ENCODE assay signal across 37 cellular contexts in genomic region chr1:68045511-68046180, GRCh38. TPM values are rescaled to one million over a fixed set of nuclear protein-coding genes. Genes with fewer than 3 reads are reported as not detected.
"Had no signal": no experiment of that assay in that cellular context is flagged by ENCODE, and none has a peak within 500 bp of the region (broad histone marks: within the 10 kb centered on the region; RNA-seq: fewer than 3 reads in every experiment).

No MANE protein-coding gene starts in this region.

- H3K9me3 ChIP-seq: adrenal gland, body of pancreas, breast epithelium had no signal

- H3K36me3 Mint-ChIP-seq: activated CD4-positive, alpha-beta memory T cell treated with anti-CD3 and anti-CD28 coated beads for 36 hours; activated naive CD8-positive, alpha-beta T cell treated with anti-CD3 and anti-CD28 coated beads for 36 hours had no signal

- H3K27ac Mint-ChIP-seq: activated B cell treated with CpG ODN at 0.5 μM for 24 hours; activated CD4-positive, alpha-beta memory T cell treated with anti-CD3 and anti-CD28 coated beads for 36 hours; activated CD4-positive, alpha-beta T cell treated with anti-CD3 and anti-CD28 coated beads, Interleukin-2, amount 10 ng/mL, durations not matched to agents 24 days and 14 days; activated CD8-positive, alpha-beta T cell treated with anti-CD3 and anti-CD28 coated beads for 36 hours; activated naive CD4-positive, alpha-beta T cell treated with anti-CD3 and anti-CD28 coated beads for 36 hours; activated naive CD4-positive, alpha-beta T cell treated with anti-CD3 and anti-CD28 coated beads, Interleukin-2, amount 50 U/mL, for 72 hours; activated naive CD8-positive, alpha-beta T cell treated with anti-CD3 and anti-CD28 coated beads for 36 hours; activated T-cell treated with anti-CD3 and anti-CD28 coated beads, Interleukin-2, amount 50 U/mL, for 72 hours; activated T-helper 1 cell treated with anti-CD3 and anti-CD28 coated beads, Interleukin-12 subunit alpha, Interleukin-12 subunit beta, Interleukin-2, Interleukin-4 antibody, amounts not matched to agents 30 ng/mL and 10 ng/mL and 1 ng/mL, durations not matched to agents 14 hours and 24 hours and 36 hours; activated T-helper 17 cell treated with anti-CD3 and anti-CD28 coated beads, Interleukin-2, amount 50 U/mL, for 72 hours; T-helper 1 cell treated with Interleukin-12 subunit alpha and Interleukin-12 subunit beta and Interleukin-4 antibody, amounts not matched to agents 30 μg/mL and 1 μg/mL, for 36 hours; T-helper 2 cell treated with Interferon-gamma antibody and Interleukin-4, amounts not matched to agents 5 μg/mL and 100 μg/mL, for 36 hours had no signal

- H3K27me3 ChIP-seq: adrenal gland, body of pancreas, brain microvascular endothelial cell, breast epithelium had no signal

- H3K4me3 ChIP-seq: adrenal gland, body of pancreas, breast epithelium had no signal

- H3K36me3 ChIP-seq: adrenal gland, brain microvascular endothelial cell, breast epithelium had no signal

- H3K9me3 Mint-ChIP-seq: activated CD4-positive, alpha-beta memory T cell treated with anti-CD3 and anti-CD28 coated beads for 36 hours; activated CD4-positive, alpha-beta T cell treated with anti-CD3 and anti-CD28 coated beads, Interleukin-2, amount 10 ng/mL, durations not matched to agents 24 days and 14 days; activated CD8-positive, alpha-beta T cell treated with anti-CD3 and anti-CD28 coated beads for 36 hours; activated naive CD8-positive, alpha-beta T cell treated with anti-CD3 and anti-CD28 coated beads for 36 hours; activated T-cell treated with anti-CD3 and anti-CD28 coated beads, Interleukin-2, amount 50 U/mL, for 4 hours; activated T-helper 1 cell treated with anti-CD3 and anti-CD28 coated beads, Interleukin-12 subunit alpha, Interleukin-12 subunit beta, Interleukin-2, Interleukin-4 antibody, amounts not matched to agents 30 ng/mL and 10 ng/mL and 1 ng/mL, durations not matched to agents 14 hours and 24 hours and 36 hours; T-helper 1 cell treated with Interleukin-12 subunit alpha and Interleukin-12 subunit beta and Interleukin-4 antibody, amounts not matched to agents 30 μg/mL and 1 μg/mL, for 36 hours; T-helper 2 cell treated with Interferon-gamma antibody and Interleukin-4, amounts not matched to agents 5 μg/mL and 100 μg/mL, for 36 hours had no signal

- H3K4me1 Mint-ChIP-seq: activated B cell treated with CpG ODN at 0.5 μM for 24 hours; activated CD4-positive, alpha-beta T cell treated with anti-CD3 and anti-CD28 coated beads, Interleukin-2, amount 10 ng/mL, durations not matched to agents 24 days and 14 days; activated T-helper 17 cell treated with anti-CD3 and anti-CD28 coated beads, Interleukin-2, amount 50 U/mL, for 72 hours had no signal

- H3K27ac ChIP-seq: adrenal gland, body of pancreas, brain microvascular endothelial cell, breast epithelium, VCaP had no signal

- FAIRE-seq: astrocyte, TTC549 had no signal

- DNase-seq: activated B cell treated with CpG ODN at 0.5 μM for 24 hours; activated CD4-positive, alpha-beta memory T cell treated with anti-CD3 and anti-CD28 coated beads for 36 hours; activated CD4-positive, alpha-beta T cell treated with anti-CD3 and anti-CD28 coated beads for 4 hours; activated CD4-positive, alpha-beta T cell treated with anti-CD3 and anti-CD28 coated beads, Interleukin-2, amount 10 ng/mL, durations not matched to agents 24 days and 14 days; activated CD4-positive, alpha-beta T cell treated with anti-CD3 and anti-CD28 coated beads, Interleukin-2, amount 50 U/mL, for 1 hour; activated CD4-positive, alpha-beta T cell treated with anti-CD3 and anti-CD28 coated beads, Interleukin-2, amount 50 U/mL, for 4 hours; activated CD4-positive, CD25-positive, alpha-beta regulatory T cell treated with anti-CD3 and anti-CD28 coated beads, Interleukin-2, amount 50 U/mL, for 72 hours; activated CD8-positive, alpha-beta memory T cell treated with anti-CD3 and anti-CD28 coated beads, Interleukin-2, amount 50 U/mL, for 4 hours; activated CD8-positive, alpha-beta T cell treated with anti-CD3 and anti-CD28 coated beads for 36 hours; activated effector memory CD4-positive, alpha-beta T cell treated with anti-CD3 and anti-CD28 coated beads, Interleukin-2, amount 50 U/mL, for 16 hours; activated gamma-delta T cell treated with Interleukin-2 at 50 U/mL for 16 hours; activated naive CD4-positive, alpha-beta T cell; activated naive CD4-positive, alpha-beta T cell treated with anti-CD3 and anti-CD28 coated beads for 36 hours; activated naive CD4-positive, alpha-beta T cell treated with anti-CD3 and anti-CD28 coated beads, Interleukin-2, amount 50 U/mL, for 16 hours; activated naive CD8-positive, alpha-beta T cell treated with anti-CD3 and anti-CD28 coated beads for 36 hours; activated T-cell treated with anti-CD3 and anti-CD28 coated beads for 4 hours; activated T-cell treated with anti-CD3 and anti-CD28 coated beads, Interleukin-2, amount 50 U/mL, for 1 hour; activated T-cell treated with anti-CD3 and anti-CD28 coated beads, Interleukin-2, amount 50 U/mL, for 4 hours; activated T-cell treated with anti-CD3 and anti-CD28 coated beads, Interleukin-2, amount 50 U/mL, for 72 hours; adrenal gland; amniotic stem cell; aorta; body of pancreas; brain microvascular endothelial cell; central memory CD4-positive, alpha-beta T cell; T-helper 1 cell; T-helper 2 cell; T-helper 9 cell had no signal

- H3K4me3 Mint-ChIP-seq: activated B cell treated with CpG ODN at 0.5 μM for 24 hours; activated CD4-positive, alpha-beta memory T cell treated with anti-CD3 and anti-CD28 coated beads for 36 hours; activated CD4-positive, alpha-beta T cell treated with anti-CD3 and anti-CD28 coated beads, Interleukin-2, amount 10 ng/mL, durations not matched to agents 24 days and 14 days; activated CD8-positive, alpha-beta T cell treated with anti-CD3 and anti-CD28 coated beads for 36 hours; activated naive CD4-positive, alpha-beta T cell treated with anti-CD3 and anti-CD28 coated beads for 36 hours; activated naive CD8-positive, alpha-beta T cell treated with anti-CD3 and anti-CD28 coated beads for 36 hours; activated T-cell treated with anti-CD3 and anti-CD28 coated beads, Interleukin-2, amount 50 U/mL, for 4 hours; activated T-helper 1 cell treated with anti-CD3 and anti-CD28 coated beads, Interleukin-12 subunit alpha, Interleukin-12 subunit beta, Interleukin-2, Interleukin-4 antibody, amounts not matched to agents 30 ng/mL and 10 ng/mL and 1 ng/mL, durations not matched to agents 14 hours and 24 hours and 36 hours; activated T-helper 17 cell treated with anti-CD3 and anti-CD28 coated beads, Interleukin-2, amount 50 U/mL, for 72 hours; T-helper 1 cell treated with Interleukin-12 subunit alpha and Interleukin-12 subunit beta and Interleukin-4 antibody, amounts not matched to agents 30 μg/mL and 1 μg/mL, for 36 hours; T-helper 2 cell treated with Interferon-gamma antibody and Interleukin-4, amounts not matched to agents 5 μg/mL and 100 μg/mL, for 36 hours had no signal

- ATAC-seq: activated CD8-positive, alpha-beta T cell treated with anti-CD3 and anti-CD28 coated beads for 36 hours; activated naive CD4-positive, alpha-beta T cell treated with anti-CD3 and anti-CD28 coated beads, Interleukin-2, amount 50 U/mL, for 72 hours; activated T-cell treated with anti-CD3 and anti-CD28 coated beads, Interleukin-2, amount 50 U/mL, for 4 hours; activated T-cell treated with anti-CD3 and anti-CD28 coated beads, Interleukin-2, amount 50 U/mL, for 72 hours; activated T-helper 17 cell treated with anti-CD3 and anti-CD28 coated beads, Interleukin-2, amount 50 U/mL, for 72 hours; body of pancreas had no signal

- H3K4me1 ChIP-seq: adrenal gland, body of pancreas, breast epithelium had no signal

RNA-seq across cellular contexts. Expression of gene DIRAS3, which starts 4.8 kb away (rescaled TPM):
- total RNA-seq: activated B cell treated with CpG ODN at 0.5 μM for 24 hours; activated CD4-positive, alpha-beta memory T cell treated with anti-CD3 and anti-CD28 coated beads for 36 hours; activated CD4-positive, alpha-beta T cell treated with anti-CD3 and anti-CD28 coated beads, Interleukin-2, amount 10 ng/mL, durations not matched to agents 24 days and 14 days; activated naive CD4-positive, alpha-beta T cell treated with anti-CD3 and anti-CD28 coated beads for 36 hours; activated naive CD4-positive, alpha-beta T cell treated with anti-CD3 and anti-CD28 coated beads, Interleukin-2, amount 50 U/mL, for 72 hours; activated T-cell treated with anti-CD3 and anti-CD28 coated beads, Interleukin-2, amount 50 U/mL, for 4 hours; activated T-helper 1 cell treated with anti-CD3 and anti-CD28 coated beads, Interleukin-12 subunit alpha, Interleukin-12 subunit beta, Interleukin-2, Interleukin-4 antibody, amounts not matched to agents 30 ng/mL and 10 ng/mL and 1 ng/mL, durations not matched to agents 14 hours and 24 hours and 36 hours; activated T-helper 17 cell treated with anti-CD3 and anti-CD28 coated beads, Interleukin-2, amount 50 U/mL, for 72 hours had no signal
